In genomic region chr7:67257781-67258180, GRCh38 we compare ENCODE assay signal across 8 cellular contexts.
A peak's percentile ranks its signal among the peaks of the same experiment; 100 is the strongest.
DNase-seq lines count a peak whose midpoint lies in the region; ATAC-seq and TF ChIP-seq lines count a peak whose summit lies in the region.
"Not testable (repeated sequence)": the region's sequence is repeated elsewhere in the genome, so short reads cannot be mapped to it uniquely, and the experiment has no call there.

No MANE protein-coding gene starts in this region.

- BruUV-seq in mammary epithelial cell (replicated peaks; lab: Mats Ljungman, UMichigan), result not testable (repeated sequence)

- not testable (repeated sequence) for H3K36me3 Mint-ChIP-seq in neural progenitor cell

- not testable (repeated sequence) for H3K79me2 ChIP-seq in mammary epithelial cell (ENCODE audit: insufficient read depth, low read length); neural progenitor cell (ENCODE audit: low read depth)

- not testable (repeated sequence) for H3K4me3 ChIP-seq in HUES48 (ENCODE audit: low read depth, low read length); RWPE2 (ENCODE audit: severe bottlenecking); mammary epithelial cell (replicated peaks in 1 of 3; ENCODE audit: insufficient read depth in 1 of 3, low read depth in 2 of 3, low read length in 3 of 3); neural progenitor cell

- H3K9me3 ChIP-seq in HUES48 (ENCODE audit: control insufficient read depth, insufficient read depth, low read length); RWPE2 (ENCODE audit: severe bottlenecking); mammary epithelial cell (replicated peaks; ENCODE audit: insufficient read depth, low read length); neural progenitor cell (ENCODE audit: low read depth): not testable (repeated sequence)

- not testable (repeated sequence) for H3K27me3 Mint-ChIP-seq in neural progenitor cell (ENCODE audit: insufficient read depth, low read depth)

- H3K9ac ChIP-seq in HUES48 (ENCODE audit: low read depth, low read length); mammary epithelial cell (ENCODE audit: insufficient read depth, low read length); neural progenitor cell: not testable (repeated sequence)

- dilution Hi-C loops in mammary epithelial cell (cut with HindIII; ENCODE audit: low sequenced_read_pairs), result not testable (repeated sequence)

- H3K27me3 ChIP-seq in HUES48 (ENCODE audit: control insufficient read depth, insufficient read depth, low read length); RWPE2 (ENCODE audit: insufficient read depth, poor library complexity, severe bottlenecking); mammary epithelial cell (ENCODE audit: insufficient read depth, low read length); foreskin keratinocyte; neural progenitor cell: not testable (repeated sequence)

- H3K4me1 ChIP-seq in HUES48 (ENCODE audit: control insufficient read depth, insufficient read depth, low read length); RWPE2 (ENCODE audit: insufficient read depth, poor library complexity, severe bottlenecking); mammary epithelial cell (ENCODE audit: insufficient read depth, low read length); foreskin keratinocyte; neural progenitor cell: not testable (repeated sequence)

- not testable (repeated sequence) for H3K4me3 Mint-ChIP-seq in neural progenitor cell

- peak overlapping the region; percentile 3 for H3K27ac Mint-ChIP-seq in neural progenitor cell

- H3F3A ChIP-seq in neural progenitor cell (ENCODE audit: low read depth), result not testable (repeated sequence)

- not testable (repeated sequence) for H2AFZ ChIP-seq in mammary epithelial cell (ENCODE audit: low read depth, low read length); neural progenitor cell (replicated peaks)

- DNase-seq in DMS53 (lab: John Stamatoyannopoulos, UW) (peak; percentile 23), NCI-H146 (lab: John Stamatoyannopoulos, UW) (peak; percentile 55), NCI-H345 (lab: John Stamatoyannopoulos, UW) (peak; percentile 17), mammary epithelial cell (peak; percentile 11), foreskin keratinocyte (peak in 1 of 2 donors; percentile 42)
- DNase-seq in RWPE2 (ENCODE audit: low spot score); neural progenitor cell (ENCODE audit: low spot score): not testable (repeated sequence)

- CTCF ChIA-PET in mammary epithelial cell (lab: Charles Lee; ENCODE audit: low non-redundant PET), result not testable (repeated sequence)

- H4K20me1 ChIP-seq in mammary epithelial cell (ENCODE audit: insufficient read depth, low read length); neural progenitor cell (ENCODE audit: low read depth): not testable (repeated sequence)

- intact Hi-C loops in mammary epithelial cell (cut with micrococcal nuclease), result not testable (repeated sequence)

- WGBS in mammary epithelial cell (ENCODE audit: low coverage, missing lambda C conversion rate), result 25% methylated on average over 1 of the region's 1 CpG

- TF ChIP-seq CTCF in RWPE2 (IDR thresholded peaks at IDR 0.05; ENCODE audit: poor library complexity, severe bottlenecking); mammary epithelial cell (conservative IDR thresholded peaks at IDR 0.05 in 1 of 2, IDR thresholded peaks at IDR 0.05 in 1 of 2; ENCODE audit: extremely low read depth in 1 of 2, insufficient read depth in 1 of 2, low read depth in 1 of 2, low read length in 2 of 2); foreskin keratinocyte (conservative IDR thresholded peaks at IDR 0.05); neural progenitor cell (IDR thresholded peaks at IDR 0.05): not testable (repeated sequence)

- H3K36me3 ChIP-seq in HUES48 (ENCODE audit: control insufficient read depth, insufficient read depth, low read length); RWPE2 (ENCODE audit: low read depth); mammary epithelial cell (ENCODE audit: insufficient read depth, low read length); neural progenitor cell: not testable (repeated sequence)

- in situ Hi-C loops in mammary epithelial cell (cut with MboI; ENCODE audit: low sequenced_read_pairs in 2 of 2), result not testable (repeated sequence)

- peak; percentile 73 for ATAC-seq in RWPE2 (ENCODE audit: low read depth)
- peak; percentile 79 for ATAC-seq in foreskin keratinocyte

- H3K4me2 ChIP-seq in mammary epithelial cell (ENCODE audit: insufficient read depth, low read depth, low read length), result not testable (repeated sequence)
- peak overlapping the region; percentile 27 for H3K4me2 ChIP-seq in neural progenitor cell

- H3K27ac ChIP-seq in HUES48 (ENCODE audit: low read depth, low read length), result peak overlapping the region; percentile 28
- not testable (repeated sequence) for H3K27ac ChIP-seq in RWPE2 (ENCODE audit: poor library complexity, severe bottlenecking); mammary epithelial cell (ENCODE audit: insufficient read depth, low read depth, low read length); foreskin keratinocyte; neural progenitor cell

- H3K9me3 Mint-ChIP-seq in neural progenitor cell, result not testable (repeated sequence)

- peaks cover 11% of the 10 kb centered on the region for H3K4me1 Mint-ChIP-seq in neural progenitor cell
